In genomic region chr10:3886666-3887251, GRCh38 we compare ENCODE assay signal across 8 cellular contexts.
DNase-seq lines count a peak whose midpoint lies in the region; FAIRE-seq and TF ChIP-seq lines count a peak whose summit lies in the region.

No MANE protein-coding gene starts in this region.

- FAIRE-seq in HTR-8/SVneo (lab: Jason Lieb, UNC), result no peak

- H3K9me3 ChIP-seq in muscle layer of duodenum (ENCODE audit: control insufficient read depth in 1 of 2, low read length in 2 of 2), result no peaks in the 10 kb centered on the region

- H3K4me3 ChIP-seq in AG09309 (ENCODE audit: control insufficient read depth, low read depth, low read length), result no peak overlapping the region
- peak overlapping the region; percentile 23 to 32 for H3K4me3 ChIP-seq in muscle layer of duodenum (ENCODE audit: low read depth in 1 of 2, low read length in 2 of 2)

- H3K36me3 ChIP-seq in muscle layer of duodenum (ENCODE audit: control insufficient read depth in 1 of 2, insufficient read depth in 2 of 2, low read length in 2 of 2), result no peaks in the 10 kb centered on the region

- TF ChIP-seq CTCF in AG09309 (IDR thresholded peaks at IDR 0.05; ENCODE audit: control insufficient read depth, insufficient read depth, low read depth, low read length, missing control alignments), result no peak

- H3K27me3 ChIP-seq in muscle layer of duodenum (ENCODE audit: low read depth, low read length), result no peaks in the 10 kb centered on the region

- H3K27ac ChIP-seq in muscle layer of duodenum (ENCODE audit: low read length), result peak overlapping the region; percentile 97

- peaks cover 0 to 3% of the 10 kb centered on the region in 2 donors for H3K4me1 ChIP-seq in muscle layer of duodenum (ENCODE audit: control insufficient read depth in 1 of 2, insufficient read depth in 2 of 2, low read length in 2 of 2)

- peak; percentile 80 for DNase-seq in AG09309 (ENCODE audit: low read depth)
- peak; percentile 53 for DNase-seq in HTR-8/SVneo (ENCODE audit: insufficient read length, low spot score)
- DNase-seq in dermis microvascular lymphatic vessel endothelial cell (ENCODE audit: low read depth in 2 of 2), result peak; percentile 57 to 94
- DNase-seq in germinal center (ENCODE audit: low spot score), result no peak
- DNase-seq in NCI-H345 treated with DMSO at 0.1 percent for 48 hours (lab: John Stamatoyannopoulos, UW; ENCODE audit: unreplicated experiment), result no peak
- DNase-seq in GDM1 (lab: John Stamatoyannopoulos, UW), result no peak
- no peak for DNase-seq in GOT3 (lab: John Stamatoyannopoulos, UW)

Comparison
In these comparisons a context has a peak if more than half of its experiments do, and no peak if none do; other contexts are left out.
1. DNase-seq: peak in AG09309 (single experiment), HTR-8/SVneo (single experiment) and dermis microvascular lymphatic vessel endothelial cell (2 of 2); none in germinal center (single experiment), NCI-H345 treated with DMSO at 0.1 percent for 48 hours (single experiment), GDM1 (single experiment) and GOT3 (single experiment).